Comparison of ENCODE assay signal across 8 cellular contexts in genomic region chr4:99087887-99088484, GRCh38. TPM values are rescaled to one million over a fixed set of nuclear protein-coding genes. Genes with fewer than 3 reads are reported as not detected.
A peak's percentile ranks its signal among the peaks of the same experiment; 100 is the strongest.
DNase-seq lines count a peak whose midpoint lies in the region; ATAC-seq, FAIRE-seq and TF ChIP-seq lines count a peak whose summit lies in the region.

No MANE protein-coding gene starts in this region.

- peak overlapping the region; percentile 80 to 93 (median 88) for H3K9ac ChIP-seq in BLaER1 treated with 17β-estradiol and CSF1 and Interleukin-3, amounts not matched to agents 10 nM and 100 nM

- no peak for TF ChIP-seq CTCF in pancreas (IDR thresholded peaks at IDR 0.05)

- peaks cover 0 to 23% (median 12%) of the 10 kb centered on the region in 11 experiments; a peak in 12 of 22 replicates for H4K20me1 ChIP-seq in BLaER1 treated with 17β-estradiol and CSF1 and Interleukin-3, amounts not matched to agents 10 nM and 100 nM

- peak; percentile 25 for ATAC-seq in GM18519 (IDR thresholded peaks at IDR 0.05; ENCODE audit: low FRiP score, unreplicated experiment)
- ATAC-seq in HG03025 (IDR thresholded peaks at IDR 0.05; ENCODE audit: low FRiP score, unreplicated experiment), result peak; percentile 19
- peak; percentile 72 to 80 for ATAC-seq in left cardiac atrium
- ATAC-seq in pancreas, result peak; percentile 51 to 78 (median 73)

- peaks cover 26 to 30% (median 29%) of the 10 kb centered on the region in 11 experiments for H3K36me3 ChIP-seq in BLaER1 treated with 17β-estradiol and CSF1 and Interleukin-3, amounts not matched to agents 10 nM and 100 nM
- H3K36me3 ChIP-seq in pancreas, result peaks cover 0 to 18% (median 5%) of the 10 kb centered on the region in 3 donors

- intact Hi-C loops in left cardiac atrium (cut with DNase I) (no loop called here), pancreas (cut with DNase I) (no loop called here)

- H3K4me1 ChIP-seq in BLaER1 treated with 17β-estradiol and CSF1 and Interleukin-3, amounts not matched to agents 10 nM and 100 nM, result peaks cover 30 to 45% (median 35%) of the 10 kb centered on the region in 10 experiments
- peaks cover 0 to 21% (median 8%) of the 10 kb centered on the region in 3 donors for H3K4me1 ChIP-seq in pancreas

- H3K9me3 ChIP-seq in BLaER1 treated with 17β-estradiol and CSF1 and Interleukin-3, amounts not matched to agents 10 nM and 100 nM (replicated peaks in 1 of 11), result no peaks in the 10 kb centered on the region
- no peaks in the 10 kb centered on the region for H3K9me3 ChIP-seq in pancreas

- 1 to 2% methylated on average over 17 to 18 of the region's 18 CpGs for WGBS in pancreas, 2 donors

- H3K27me3 ChIP-seq in BLaER1 treated with 17β-estradiol and CSF1 and Interleukin-3, amounts not matched to agents 10 nM and 100 nM, result no peaks in the 10 kb centered on the region
- no peaks in the 10 kb centered on the region for H3K27me3 ChIP-seq in pancreas

- H3K4me2 ChIP-seq in BLaER1 treated with 17β-estradiol and CSF1 and Interleukin-3, amounts not matched to agents 10 nM and 100 nM, result peak overlapping the region; percentile 68 to 96 (median 87)

- FAIRE-seq in pancreas (lab: Jason Lieb, UNC), result no peak

- peak overlapping the region; percentile 71 to 88 (median 78) for H3K4me3 ChIP-seq in BLaER1 treated with 17β-estradiol and CSF1 and Interleukin-3, amounts not matched to agents 10 nM and 100 nM
- H3K4me3 ChIP-seq in pancreas, result peak overlapping the region; percentile 60 to 74 (median 68)

- H3K27ac ChIP-seq in BLaER1 treated with 17β-estradiol and CSF1 and Interleukin-3, amounts not matched to agents 10 nM and 100 nM, result peak overlapping the region; percentile 72 to 93 (median 86)
- H3K27ac ChIP-seq in pancreas, result peak overlapping the region; percentile 76 to 90 (median 83)

- DNase-seq in NCI-H69 (lab: John Stamatoyannopoulos, UW) (peak; percentile 65), amygdala (lab: John Stamatoyannopoulos, UW) (peak in 39 of 56 donors; percentile 11 to 83 (median 45)), left cardiac atrium (peak; percentile 60), pancreas (peak in 4 of 6 donors; percentile 43 to 62 (median 46)), middle frontal gyrus (ENCODE audit: extremely low spot score, low spot score) (no peak)

RNA-seq across cellular contexts. Expression of gene ADH5, which starts 0.6 kb away (rescaled TPM):
- total RNA-seq in left cardiac atrium (100 to 1,000 TPM; 119 to 136 TPM), pancreas (10 to 100 TPM; 41.1 to 57.1 (median 45.7) TPM)
- polyA plus RNA-seq in pancreas, result 10 to 100 TPM; 33.3 to 52.4 TPM

RNA-seq across cellular contexts. Expression of gene ADH4, which starts 56.1 kb away (rescaled TPM):
- total RNA-seq in left cardiac atrium (1 to 10 TPM in 1 of 2 donors, under 1 TPM in 1; 0.27 to 1.1 TPM), pancreas (under 1 TPM in 4 of 6 donors, not detected in 2; 0.14 to 0.58 (median 0.34) TPM)
- under 1 TPM in 1 of 2 donors, not detected in 1; 0.09 TPM for polyA plus RNA-seq in pancreas

Comparison
In these comparisons a context has a peak if more than half of its experiments do, and no peak if none do; other contexts are left out.
1. ATAC-seq: peak in every context shown above with its lines; median percentile 76 in left cardiac atrium; 73 in pancreas; 25 in GM18519; 19 in HG03025.